24 cellular contexts compared by ENCODE assay signal in genomic region chr17:64273006-64273405, GRCh38.
"Had no signal": no experiment of that assay in that cellular context is flagged by ENCODE, and none has a peak within 500 bp of the region (broad histone marks: within the 10 kb centered on the region; RNA-seq: fewer than 3 reads in every experiment).

No MANE protein-coding gene starts in this region.

- ATAC-seq: activated naive CD4-positive, alpha-beta T cell treated with anti-CD3 and anti-CD28 coated beads, Interleukin-2, amount 50 U/mL, for 72 hours; foreskin keratinocyte; left lung; sciatic nerve; stimulated activated effector memory CD8-positive, alpha-beta T cell treated with anti-CD3 and anti-CD28 coated beads, Interleukin-12 subunit alpha, Interleukin-12 subunit beta, amount 100 ng/mL, for 72 hours had no signal

- H3K4me1 ChIP-seq: foreskin keratinocyte, neural progenitor cell, vagina had no signal

- H3K9me3 ChIP-seq: left lung, suprapubic skin, transverse colon, vagina had no signal

- H3K36me3 ChIP-seq: left lung, neural progenitor cell, stomach, suprapubic skin, transverse colon, vagina had no signal

- H3K4me2 ChIP-seq: neural progenitor cell had no signal

- H3K36me3 Mint-ChIP-seq: activated naive CD4-positive, alpha-beta T cell treated with anti-CD3 and anti-CD28 coated beads, Interleukin-2, amount 50 U/mL, for 72 hours; brain; naive thymus-derived CD8-positive, alpha-beta T cell; neural progenitor cell; stimulated activated effector memory CD8-positive, alpha-beta T cell treated with anti-CD3 and anti-CD28 coated beads, Interleukin-12 subunit alpha, Interleukin-12 subunit beta, amount 100 ng/mL, for 72 hours had no signal

- H2AFZ ChIP-seq: neural progenitor cell had no signal

- H3K27ac Mint-ChIP-seq: activated CD4-positive, alpha-beta memory T cell treated with anti-CD3 and anti-CD28 coated beads, Interleukin-2, amount 10 ng/mL, durations not matched to agents 7 days and 5 days; activated CD4-positive, alpha-beta T cell treated with anti-CD3 and anti-CD28 coated beads, Interleukin-2, amount 10 ng/mL, durations not matched to agents 24 days and 14 days; activated naive CD4-positive, alpha-beta T cell treated with anti-CD3 and anti-CD28 coated beads, Interleukin-2, amount 50 U/mL, for 72 hours; activated T-helper 1 cell treated with anti-CD3 and anti-CD28 coated beads, Interleukin-12 subunit alpha, Interleukin-12 subunit beta, Interleukin-2, Interleukin-4 antibody, amounts not matched to agents 30 ng/mL and 10 ng/mL and 1 ng/mL, durations not matched to agents 14 hours and 24 hours and 36 hours; brain; neural progenitor cell; stimulated activated effector memory CD8-positive, alpha-beta T cell treated with anti-CD3 and anti-CD28 coated beads, Interleukin-12 subunit alpha, Interleukin-12 subunit beta, amount 100 ng/mL, for 72 hours had no signal

- DNase-seq: activated CD4-positive, alpha-beta memory T cell treated with anti-CD3 and anti-CD28 coated beads, Interleukin-2, amount 10 ng/mL, durations not matched to agents 7 days and 5 days; activated CD4-positive, alpha-beta T cell treated with anti-CD3 and anti-CD28 coated beads, Interleukin-2, amount 10 ng/mL, durations not matched to agents 24 days and 14 days; activated CD4-positive, CD25-positive, alpha-beta regulatory T cell; activated gamma-delta T cell; aorta; effector memory CD4-positive, alpha-beta T cell; foreskin keratinocyte; kidney glomerular epithelial cell; left lung; small intestine; stimulated activated CD4-positive, alpha-beta T cell treated with anti-CD3 and anti-CD28 coated beads, Interleukin-2, amount 100 ng/mL, for 24 hours; stomach; T1000; transverse colon had no signal

- H3K9ac ChIP-seq: neural progenitor cell had no signal

- H3K27ac ChIP-seq: foreskin keratinocyte, left lung, neural progenitor cell, stomach, suprapubic skin, transverse colon, vagina had no signal

- H3K9me3 Mint-ChIP-seq: activated naive CD4-positive, alpha-beta T cell treated with anti-CD3 and anti-CD28 coated beads, Interleukin-2, amount 50 U/mL, for 72 hours; neural progenitor cell; stimulated activated effector memory CD8-positive, alpha-beta T cell treated with anti-CD3 and anti-CD28 coated beads, Interleukin-12 subunit alpha, Interleukin-12 subunit beta, amount 100 ng/mL, for 72 hours had no signal

- H3K4me3 Mint-ChIP-seq: activated CD4-positive, alpha-beta memory T cell treated with anti-CD3 and anti-CD28 coated beads, Interleukin-2, amount 10 ng/mL, durations not matched to agents 7 days and 5 days; activated CD4-positive, alpha-beta T cell treated with anti-CD3 and anti-CD28 coated beads, Interleukin-2, amount 10 ng/mL, durations not matched to agents 24 days and 14 days; activated T-helper 1 cell treated with anti-CD3 and anti-CD28 coated beads, Interleukin-12 subunit alpha, Interleukin-12 subunit beta, Interleukin-2, Interleukin-4 antibody, amounts not matched to agents 30 ng/mL and 10 ng/mL and 1 ng/mL, durations not matched to agents 14 hours and 24 hours and 36 hours; brain; neural progenitor cell; stimulated activated effector memory CD8-positive, alpha-beta T cell treated with anti-CD3 and anti-CD28 coated beads, Interleukin-12 subunit alpha, Interleukin-12 subunit beta, amount 100 ng/mL, for 72 hours had no signal

- FAIRE-seq: small intestine had no signal

- H3K4me3 ChIP-seq: left lung, lung, neural progenitor cell, stomach, suprapubic skin, transverse colon, vagina had no signal

- H3K27me3 ChIP-seq: foreskin keratinocyte, left lung, neural progenitor cell, stomach, suprapubic skin, transverse colon, vagina had no signal
